In genomic region chr6:146441907-146442306, GRCh38 we compare ENCODE assay signal across 36 cellular contexts.
"Had no signal": no experiment of that assay in that cellular context is flagged by ENCODE, and none has a peak within 500 bp of the region (broad histone marks: within the 10 kb centered on the region; RNA-seq: fewer than 3 reads in every experiment).

No MANE protein-coding gene starts in this region.

- H3K9me3 Mint-ChIP-seq: activated B cell treated with CpG ODN at 0.5 μM for 24 hours; activated CD4-positive, alpha-beta memory T cell treated with anti-CD3 and anti-CD28 coated beads, Interleukin-2, amount 10 ng/mL, durations not matched to agents 7 days and 5 days; activated CD4-positive, alpha-beta T cell treated with anti-CD3 and anti-CD28 coated beads, Interleukin-2, amount 10 ng/mL, durations not matched to agents 24 days and 14 days; activated naive CD4-positive, alpha-beta T cell treated with anti-CD3 and anti-CD28 coated beads, Interleukin-2, amount 10 ng/mL, durations not matched to agents 7 days and 5 days; activated naive CD4-positive, alpha-beta T cell treated with anti-CD3 and anti-CD28 coated beads, Interleukin-2, amount 50 U/mL, for 24 hours; activated naive CD8-positive, alpha-beta T cell treated with anti-CD3 and anti-CD28 coated beads, Interleukin-2, amount 10 ng/mL, durations not matched to agents 7 days and 5 days; activated naive CD8-positive, alpha-beta T cell treated with anti-CD3 and anti-CD28 coated beads, Interleukin-2, amount 50 U/mL, for 24 hours; activated T-cell treated with anti-CD3 and anti-CD28 coated beads, Interleukin-2, amount 50 U/mL, for 24 hours; activated T-helper 2 cell treated with anti-CD3 and anti-CD28 coated beads, Interferon-gamma antibody, Interleukin-2, Interleukin-4, amounts not matched to agents 10 μg/mL and 5 μg/mL and 100 μg/mL, durations not matched to agents 14 hours and 24 hours and 36 hours; brain; central memory CD8-positive, alpha-beta T cell; T-helper 2 cell treated with Interferon-gamma antibody and Interleukin-4, amounts not matched to agents 5 μg/mL and 100 μg/mL, for 36 hours had no signal

- ATAC-seq: activated CD8-positive, alpha-beta memory T cell treated with anti-CD3 and anti-CD28 coated beads, Interleukin-2, amount 10 ng/mL, durations not matched to agents 7 days and 5 days; activated CD8-positive, alpha-beta T cell treated with anti-CD3 and anti-CD28 coated beads, Interleukin-2, amount 10 ng/mL, durations not matched to agents 7 days and 5 days; activated naive CD8-positive, alpha-beta T cell treated with anti-CD3 and anti-CD28 coated beads, Interleukin-2, amount 50 U/mL, for 24 hours had no signal

- DNase-seq: activated B cell treated with CpG ODN at 0.5 μM for 24 hours; activated CD4-positive, alpha-beta memory T cell treated with anti-CD3 and anti-CD28 coated beads, Interleukin-2, amount 10 ng/mL, durations not matched to agents 7 days and 5 days; activated CD4-positive, alpha-beta T cell treated with anti-CD3 and anti-CD28 coated beads for 4 hours; activated CD4-positive, alpha-beta T cell treated with anti-CD3 and anti-CD28 coated beads, Interleukin-2, amount 10 ng/mL, durations not matched to agents 24 days and 14 days; activated CD4-positive, alpha-beta T cell treated with anti-CD3 and anti-CD28 coated beads, Interleukin-2, amount 50 U/mL, for 1 hour; activated CD4-positive, alpha-beta T cell treated with anti-CD3 and anti-CD28 coated beads, Interleukin-2, amount 50 U/mL, for 4 hours; activated CD4-positive, CD25-positive, alpha-beta regulatory T cell treated with anti-CD3 and anti-CD28 coated beads, Interleukin-2, amount 50 U/mL, for 72 hours; activated CD8-positive, alpha-beta memory T cell treated with anti-CD3 and anti-CD28 coated beads for 24 hours; activated CD8-positive, alpha-beta memory T cell treated with anti-CD3 and anti-CD28 coated beads, Interleukin-2, amount 10 ng/mL, durations not matched to agents 7 days and 5 days; activated CD8-positive, alpha-beta memory T cell treated with anti-CD3 and anti-CD28 coated beads, Interleukin-2, amount 50 U/mL, for 48 hours; activated CD8-positive, alpha-beta T cell treated with anti-CD3 and anti-CD28 coated beads, Interleukin-2, amount 10 ng/mL, durations not matched to agents 7 days and 5 days; activated effector memory CD4-positive, alpha-beta T cell treated with Interleukin-2 at 50 U/mL for 16 hours; activated gamma-delta T cell; activated naive CD4-positive, alpha-beta T cell treated with anti-CD3 and anti-CD28 coated beads, Interleukin-2, amount 10 ng/mL, durations not matched to agents 7 days and 5 days; activated naive CD4-positive, alpha-beta T cell treated with Interleukin-2 at 50 U/mL for 16 hours; activated naive CD8-positive, alpha-beta T cell treated with anti-CD3 and anti-CD28 coated beads, Interleukin-2, amount 10 ng/mL, durations not matched to agents 7 days and 5 days; activated naive CD8-positive, alpha-beta T cell treated with anti-CD3 and anti-CD28 coated beads, Interleukin-2, amount 50 U/mL, for 24 hours; activated T-cell treated with anti-CD3 and anti-CD28 coated beads, Interleukin-2, amount 50 U/mL, for 24 hours; activated T-cell treated with anti-CD3 and anti-CD28 coated beads, Interleukin-2, amount 50 U/mL, for 48 hours; amygdala; anterior cingulate cortex; caudate nucleus; cerebellar nuclear complex; T-helper 2 cell; T-helper 9 cell had no signal

- H3K27ac Mint-ChIP-seq: activated B cell treated with CpG ODN at 0.5 μM for 24 hours; activated CD4-positive, alpha-beta memory T cell treated with anti-CD3 and anti-CD28 coated beads, Interleukin-2, amount 10 ng/mL, durations not matched to agents 7 days and 5 days; activated CD4-positive, alpha-beta T cell treated with anti-CD3 and anti-CD28 coated beads, Interleukin-2, amount 10 ng/mL, durations not matched to agents 24 days and 14 days; activated CD8-positive, alpha-beta memory T cell treated with anti-CD3 and anti-CD28 coated beads, Interleukin-2, amount 10 ng/mL, durations not matched to agents 7 days and 5 days; activated CD8-positive, alpha-beta T cell treated with anti-CD3 and anti-CD28 coated beads, Interleukin-2, amount 10 ng/mL, durations not matched to agents 7 days and 5 days; activated naive CD4-positive, alpha-beta T cell treated with anti-CD3 and anti-CD28 coated beads, Interleukin-2, amount 10 ng/mL, durations not matched to agents 7 days and 5 days; activated naive CD4-positive, alpha-beta T cell treated with anti-CD3 and anti-CD28 coated beads, Interleukin-2, amount 50 U/mL, for 24 hours; activated naive CD8-positive, alpha-beta T cell; activated naive CD8-positive, alpha-beta T cell treated with anti-CD3 and anti-CD28 coated beads, Interleukin-2, amount 10 ng/mL, durations not matched to agents 7 days and 5 days; activated naive CD8-positive, alpha-beta T cell treated with anti-CD3 and anti-CD28 coated beads, Interleukin-2, amount 50 U/mL, for 24 hours; activated T-cell treated with anti-CD3 and anti-CD28 coated beads, Interleukin-2, amount 50 U/mL, for 24 hours; activated T-helper 2 cell treated with anti-CD3 and anti-CD28 coated beads, Interferon-gamma antibody, Interleukin-2, Interleukin-4, amounts not matched to agents 10 μg/mL and 5 μg/mL and 100 μg/mL, durations not matched to agents 14 hours and 24 hours and 36 hours; brain; T-helper 2 cell treated with Interferon-gamma antibody and Interleukin-4, amounts not matched to agents 5 μg/mL and 100 μg/mL, for 36 hours had no signal

- H3K27ac ChIP-seq: ascending aorta, cardiac muscle cell, VCaP had no signal

- H3K4me3 ChIP-seq: ascending aorta, cardiac muscle cell had no signal

- H3K36me3 Mint-ChIP-seq: activated CD8-positive, alpha-beta memory T cell treated with anti-CD3 and anti-CD28 coated beads, Interleukin-2, amount 10 ng/mL, durations not matched to agents 7 days and 5 days; activated naive CD4-positive, alpha-beta T cell treated with anti-CD3 and anti-CD28 coated beads, Interleukin-2, amount 10 ng/mL, durations not matched to agents 7 days and 5 days; activated naive CD4-positive, alpha-beta T cell treated with anti-CD3 and anti-CD28 coated beads, Interleukin-2, amount 50 U/mL, for 24 hours; activated naive CD8-positive, alpha-beta T cell; activated naive CD8-positive, alpha-beta T cell treated with anti-CD3 and anti-CD28 coated beads, Interleukin-2, amount 10 ng/mL, durations not matched to agents 7 days and 5 days; brain had no signal

- H3K27me3 Mint-ChIP-seq: activated B cell treated with CpG ODN at 0.5 μM for 24 hours; activated CD4-positive, alpha-beta memory T cell treated with anti-CD3 and anti-CD28 coated beads, Interleukin-2, amount 10 ng/mL, durations not matched to agents 7 days and 5 days; activated CD4-positive, alpha-beta T cell treated with anti-CD3 and anti-CD28 coated beads, Interleukin-2, amount 10 ng/mL, durations not matched to agents 24 days and 14 days; activated CD8-positive, alpha-beta memory T cell treated with anti-CD3 and anti-CD28 coated beads, Interleukin-2, amount 10 ng/mL, durations not matched to agents 7 days and 5 days; activated naive CD4-positive, alpha-beta T cell treated with anti-CD3 and anti-CD28 coated beads, Interleukin-2, amount 10 ng/mL, durations not matched to agents 7 days and 5 days; activated naive CD8-positive, alpha-beta T cell treated with anti-CD3 and anti-CD28 coated beads, Interleukin-2, amount 10 ng/mL, durations not matched to agents 7 days and 5 days; brain; central memory CD8-positive, alpha-beta T cell had no signal

- H3K4me1 Mint-ChIP-seq: activated B cell treated with CpG ODN at 0.5 μM for 24 hours; activated CD4-positive, alpha-beta memory T cell treated with anti-CD3 and anti-CD28 coated beads, Interleukin-2, amount 10 ng/mL, durations not matched to agents 7 days and 5 days; activated CD4-positive, alpha-beta T cell treated with anti-CD3 and anti-CD28 coated beads, Interleukin-2, amount 10 ng/mL, durations not matched to agents 24 days and 14 days; activated CD8-positive, alpha-beta memory T cell treated with anti-CD3 and anti-CD28 coated beads, Interleukin-2, amount 10 ng/mL, durations not matched to agents 7 days and 5 days; activated naive CD4-positive, alpha-beta T cell treated with anti-CD3 and anti-CD28 coated beads, Interleukin-2, amount 10 ng/mL, durations not matched to agents 7 days and 5 days; activated naive CD4-positive, alpha-beta T cell treated with anti-CD3 and anti-CD28 coated beads, Interleukin-2, amount 50 U/mL, for 24 hours; activated naive CD8-positive, alpha-beta T cell treated with anti-CD3 and anti-CD28 coated beads, Interleukin-2, amount 10 ng/mL, durations not matched to agents 7 days and 5 days; activated naive CD8-positive, alpha-beta T cell treated with anti-CD3 and anti-CD28 coated beads, Interleukin-2, amount 50 U/mL, for 24 hours; brain; central memory CD8-positive, alpha-beta T cell had no signal

- H3K9me3 ChIP-seq: ascending aorta had no signal

- FAIRE-seq: bronchial epithelial cell, TTC549 had no signal

- H3K4me1 ChIP-seq: ascending aorta had no signal

- H3K27me3 ChIP-seq: ascending aorta, cardiac muscle cell had no signal

- H3K36me3 ChIP-seq: ascending aorta, cardiac muscle cell had no signal

- H3K4me3 Mint-ChIP-seq: activated B cell treated with CpG ODN at 0.5 μM for 24 hours; activated CD4-positive, alpha-beta memory T cell treated with anti-CD3 and anti-CD28 coated beads, Interleukin-2, amount 10 ng/mL, durations not matched to agents 7 days and 5 days; activated CD4-positive, alpha-beta T cell treated with anti-CD3 and anti-CD28 coated beads, Interleukin-2, amount 10 ng/mL, durations not matched to agents 24 days and 14 days; activated CD8-positive, alpha-beta memory T cell treated with anti-CD3 and anti-CD28 coated beads, Interleukin-2, amount 10 ng/mL, durations not matched to agents 7 days and 5 days; activated CD8-positive, alpha-beta T cell treated with anti-CD3 and anti-CD28 coated beads, Interleukin-2, amount 10 ng/mL, durations not matched to agents 7 days and 5 days; activated naive CD4-positive, alpha-beta T cell treated with anti-CD3 and anti-CD28 coated beads, Interleukin-2, amount 10 ng/mL, durations not matched to agents 7 days and 5 days; activated naive CD4-positive, alpha-beta T cell treated with anti-CD3 and anti-CD28 coated beads, Interleukin-2, amount 50 U/mL, for 24 hours; activated naive CD8-positive, alpha-beta T cell; activated naive CD8-positive, alpha-beta T cell treated with anti-CD3 and anti-CD28 coated beads, Interleukin-2, amount 10 ng/mL, durations not matched to agents 7 days and 5 days; activated naive CD8-positive, alpha-beta T cell treated with anti-CD3 and anti-CD28 coated beads, Interleukin-2, amount 50 U/mL, for 24 hours; activated T-cell treated with anti-CD3 and anti-CD28 coated beads, Interleukin-2, amount 50 U/mL, for 24 hours; brain; central memory CD8-positive, alpha-beta T cell; T-helper 2 cell treated with Interferon-gamma antibody and Interleukin-4, amounts not matched to agents 5 μg/mL and 100 μg/mL, for 36 hours had no signal
